In genomic region chr6:157546366-157546765, GRCh38 we compare ENCODE assay signal across 16 cellular contexts.
DNase-seq lines count a peak whose midpoint lies in the region; ATAC-seq and TF ChIP-seq lines count a peak whose summit lies in the region.
"Had no signal": no experiment of that assay in that cellular context is flagged by ENCODE, and none has a peak within 500 bp of the region (broad histone marks: within the 10 kb centered on the region; RNA-seq: fewer than 3 reads in every experiment).

No MANE protein-coding gene starts in this region.

- no peaks in the 10 kb centered on the region for H4K20me1 ChIP-seq in GM23338 (replicated peaks; ENCODE audit: insufficient read depth)
- H4K20me1 ChIP-seq: BLaER1 treated with 17β-estradiol and CSF1 and Interleukin-3, amounts not matched to agents 10 nM and 100 nM had no signal

- no peak for TF ChIP-seq POLR2A in right lobe of liver (IDR thresholded peaks at IDR 0.05)

- H3K4me2 ChIP-seq in GM23338: 0 out of 2 replicates have a peak overlapping the region, but pooled peaks have one; percentile 15

- peaks cover 21% of the 10 kb centered on the region for H3K4me1 Mint-ChIP-seq in GM23338
- H3K4me1 Mint-ChIP-seq in nephron progenitor cell: peaks cover 32% of the 10 kb centered on the region

- peaks cover 5% of the 10 kb centered on the region for H3K9me2 ChIP-seq in GM23338 (ENCODE audit: insufficient read depth)

- H3K9me3 Mint-ChIP-seq in GM23338 (no peaks in the 10 kb centered on the region; the same call in 2 of the 3 replicates), nephron progenitor cell (peaks cover 11% of the 10 kb centered on the region)
- H3K9me3 Mint-ChIP-seq: CD8-positive, alpha-beta T cell had no signal

- 0 out of 2 replicates have a peak overlapping the region, but pooled peaks have one; percentile 34 for H3K27ac Mint-ChIP-seq in GM23338
- peak overlapping the region; percentile 20 for H3K27ac Mint-ChIP-seq in nephron progenitor cell
- H3K27ac Mint-ChIP-seq: B cell; CD8-positive, alpha-beta T cell had no signal

- H3K79me2 ChIP-seq in GM23338 (replicated peaks; ENCODE audit: insufficient read depth): no peaks in the 10 kb centered on the region

- H3K4me1 ChIP-seq in GM23338 (ENCODE audit: insufficient read depth) (peaks cover 17% of the 10 kb centered on the region), right lobe of liver (no peaks in the 10 kb centered on the region)
- no peaks in the 10 kb centered on the region for H3K4me1 ChIP-seq in effector memory CD4-positive, alpha-beta T cell (ENCODE audit: control insufficient read depth, insufficient read depth, low read length, poor library complexity, severe bottlenecking)
- H3K4me1 ChIP-seq: HAP-1 had no signal

- H3K27ac ChIP-seq in GM23338 (ENCODE audit: low read depth) (no peak overlapping the region), right lobe of liver (no peak overlapping the region)
- H3K27ac ChIP-seq in effector memory CD4-positive, alpha-beta T cell (ENCODE audit: insufficient read depth, low read length, poor library complexity, severe bottlenecking): no peak overlapping the region
- H3K27ac ChIP-seq: BLaER1 treated with 17β-estradiol and CSF1 and Interleukin-3, amounts not matched to agents 10 nM and 100 nM had no signal

- H3K27me3 Mint-ChIP-seq in GM23338 (ENCODE audit: insufficient read depth, low read depth, poor library complexity) (peaks cover 10% of the 10 kb centered on the region), nephron progenitor cell (ENCODE audit: low read depth, poor library complexity) (peaks cover 12% of the 10 kb centered on the region)
- H3K27me3 Mint-ChIP-seq: B cell had no signal

- H3K4me3 ChIP-seq in GM23338 (no peak overlapping the region), choroid plexus epithelial cell (ENCODE audit: low read depth, low read length) (no peak overlapping the region), right lobe of liver (no peak overlapping the region)
- H3K4me3 ChIP-seq in effector memory CD4-positive, alpha-beta T cell (ENCODE audit: insufficient read depth, low read depth, low read length, poor library complexity, severe bottlenecking): no peak overlapping the region
- H3K4me3 ChIP-seq: BLaER1 treated with 17β-estradiol and CSF1 and Interleukin-3, amounts not matched to agents 10 nM and 100 nM; GM12878; HAP-1 had no signal

- no peaks in the 10 kb centered on the region; the same call in 1 of the 2 replicates for H3F3A ChIP-seq in GM23338 (replicated peaks; ENCODE audit: low read depth)

- intact Hi-C loops in right lobe of liver (cut with DNase I): loop anchor here in 1 of 2 donors (10.0 kb wide), 1 partner anchor 48 kb away; no protein-coding TSS in a partner anchor

- H2AFZ ChIP-seq in GM23338: no peak overlapping the region

- H3K4me3 Mint-ChIP-seq in GM23338 (no peak overlapping the region), nephron progenitor cell (peak overlapping the region; percentile 7)
- H3K4me3 Mint-ChIP-seq: B cell; CD8-positive, alpha-beta T cell had no signal

- H3K36me3 Mint-ChIP-seq in GM23338 (ENCODE audit: low read depth): peaks cover 10% of the 10 kb centered on the region; the same call in 2 of the 3 replicates
- peaks cover 11% of the 10 kb centered on the region for H3K36me3 Mint-ChIP-seq in nephron progenitor cell (ENCODE audit: low read depth)
- H3K36me3 Mint-ChIP-seq: CD8-positive, alpha-beta T cell had no signal

- DNase-seq in GM23338 (ENCODE audit: low spot score) (peak; percentile 23), choroid plexus epithelial cell (ENCODE audit: low read depth) (peak; percentile 52), nephron progenitor cell (no peak), right lobe of liver (no peak), DMS79 (lab: John Stamatoyannopoulos, UW) (no peak)
- no peak for DNase-seq in effector memory CD4-positive, alpha-beta T cell
- DNase-seq: 8988T; Calu3; CD8-positive, alpha-beta T cell; DND-41; EL had no signal

- H3K36me3 ChIP-seq in GM23338 (ENCODE audit: insufficient read depth) (no peaks in the 10 kb centered on the region), right lobe of liver (no peaks in the 10 kb centered on the region)
- no peaks in the 10 kb centered on the region for H3K36me3 ChIP-seq in effector memory CD4-positive, alpha-beta T cell (ENCODE audit: control insufficient read depth, insufficient read depth, low read length)
- H3K36me3 ChIP-seq: HAP-1 had no signal

- no peaks in the 10 kb centered on the region for H3K9me3 ChIP-seq in right lobe of liver
- no peaks in the 10 kb centered on the region for H3K9me3 ChIP-seq in effector memory CD4-positive, alpha-beta T cell (ENCODE audit: control insufficient read depth, low read length)
- H3K9me3 ChIP-seq: HAP-1 had no signal

- peak; percentile 52 for ATAC-seq in GM23338
- ATAC-seq in HG02870 (IDR thresholded peaks at IDR 0.05; ENCODE audit: unreplicated experiment): no peak
- no peak for ATAC-seq in right lobe of liver
- ATAC-seq: CD8-positive, alpha-beta T cell; GM12878 had no signal

- TF ChIP-seq CTCF in GM23338 (conservative IDR thresholded peaks at IDR 0.05; ENCODE audit: low read depth in 2 of 2) (no peak), choroid plexus epithelial cell (conservative IDR thresholded peaks at IDR 0.05; ENCODE audit: low read depth, low read length) (no peak), nephron progenitor cell (IDR thresholded peaks at IDR 0.05) (no peak), right lobe of liver (IDR thresholded peaks at IDR 0.05) (no peak)

- no peaks in the 10 kb centered on the region for H3K27me3 ChIP-seq in GM23338 (ENCODE audit: insufficient read depth)
- H3K27me3 ChIP-seq in right lobe of liver: no peaks in the 10 kb centered on the region
- H3K27me3 ChIP-seq in effector memory CD4-positive, alpha-beta T cell (replicated peaks; ENCODE audit: control insufficient read depth, insufficient read depth, low read length, poor library complexity, severe bottlenecking): no peaks in the 10 kb centered on the region
- H3K27me3 ChIP-seq: BLaER1 treated with 17β-estradiol and CSF1 and Interleukin-3, amounts not matched to agents 10 nM and 100 nM had no signal

- 83% methylated on average over 2 of the region's 2 CpGs for WGBS in right lobe of liver (ENCODE audit: insufficient coverage, low coverage, low lambda C conversion rate, missing lambda C conversion rate)

TF ChIP-seq in GM23338, 12 proteins besides CTCF, POLR2A, EP300 and RAD21 (continues in another document):
- TF ChIP-seq JUNB (IDR thresholded peaks at IDR 0.05; ENCODE audit: unreplicated experiment): no peak
- TF ChIP-seq POLR2AphosphoS5 (IDR thresholded peaks at IDR 0.05; ENCODE audit: low read depth): no peak
- TF ChIP-seq ZNF331 (CRISPR knock-in tag; IDR thresholded peaks at IDR 0.05; ENCODE audit: low read depth): no peak
- no peak for TF ChIP-seq ZNF462 (CRISPR knock-in tag; IDR thresholded peaks at IDR 0.05)

Comparison
In these comparisons a context has a peak if more than half of its experiments do, and no peak if none do; other contexts are left out.
1. DNase-seq: peak in GM23338 (single experiment) and choroid plexus epithelial cell (single experiment); none in nephron progenitor cell (single experiment), right lobe of liver (0 of 3), DMS79 (single experiment) and effector memory CD4-positive, alpha-beta T cell (0 of 3).